ENCODE assay signal across 8 cellular contexts in genomic region chr4:77074961-77075855, GRCh38. TPM values are rescaled to one million over a fixed set of nuclear protein-coding genes. Genes with fewer than 3 reads are reported as not detected.
DNase-seq lines count a peak whose midpoint lies in the region; ATAC-seq and TF ChIP-seq lines count a peak whose summit lies in the region.

No MANE protein-coding gene starts in this region.

- peaks cover 38% of the 10 kb centered on the region for H3K4me1 Mint-ChIP-seq in activated T-helper 1 cell treated with anti-CD3 and anti-CD28 coated beads, Interleukin-12 subunit alpha, Interleukin-12 subunit beta, Interleukin-2, Interleukin-4 antibody, amounts not matched to agents 30 ng/mL and 10 ng/mL and 1 ng/mL, durations not matched to agents 14 hours and 24 hours and 36 hours (ENCODE audit: low read depth)
- H3K4me1 Mint-ChIP-seq in neural progenitor cell, result peaks cover 29% of the 10 kb centered on the region

- peaks cover 8% of the 10 kb centered on the region for H3K36me3 Mint-ChIP-seq in activated T-helper 1 cell treated with anti-CD3 and anti-CD28 coated beads, Interleukin-12 subunit alpha, Interleukin-12 subunit beta, Interleukin-2, Interleukin-4 antibody, amounts not matched to agents 30 ng/mL and 10 ng/mL and 1 ng/mL, durations not matched to agents 14 hours and 24 hours and 36 hours (ENCODE audit: low read depth)
- H3K36me3 Mint-ChIP-seq in neural progenitor cell, result peaks cover 13% of the 10 kb centered on the region

- H3K27ac ChIP-seq in 22Rv1, result peak overlapping the region; percentile 94
- peak overlapping the region; percentile 96 to 100 (median 99) for H3K27ac ChIP-seq in Peyer's patch
- H3K27ac ChIP-seq in neural progenitor cell, result peak overlapping the region; percentile 100
- peak overlapping the region; percentile 99 for H3K27ac ChIP-seq in stomach smooth muscle (ENCODE audit: low read length)

- peak overlapping the region; percentile 99 for H3K9ac ChIP-seq in neural progenitor cell
- H3K9ac ChIP-seq in stomach smooth muscle (ENCODE audit: low read length in 2 of 2), result peak overlapping the region; percentile 99 to 100

- H3K9me3 ChIP-seq in Peyer's patch (no peaks in the 10 kb centered on the region), neural progenitor cell (ENCODE audit: low read depth) (no peaks in the 10 kb centered on the region), stomach smooth muscle (ENCODE audit: control insufficient read depth in 2 of 2, low read length in 2 of 2) (no peaks in the 10 kb centered on the region)

- H3K27me3 ChIP-seq in Peyer's patch (no peaks in the 10 kb centered on the region), neural progenitor cell (no peaks in the 10 kb centered on the region), stomach smooth muscle (ENCODE audit: control insufficient read depth in 1 of 2, insufficient read depth in 2 of 2, low read length in 2 of 2) (no peaks in the 10 kb centered on the region)

- DNase-seq in Peyer's patch, result peak; percentile 79 to 91 (median 85)
- DNase-seq in activated T-helper 1 cell treated with anti-CD3 and anti-CD28 coated beads, Interleukin-12 subunit alpha, Interleukin-12 subunit beta, Interleukin-2, Interleukin-4 antibody, amounts not matched to agents 30 ng/mL and 10 ng/mL and 1 ng/mL, durations not matched to agents 14 hours and 24 hours and 36 hours (ENCODE audit: low spot score), result peak; percentile 74
- DNase-seq in fibroblast of the aortic adventitia (ENCODE audit: low read depth), result peak; percentile 55
- DNase-seq in neural progenitor cell (ENCODE audit: low spot score), result peak; percentile 80

- peaks cover 15% of the 10 kb centered on the region for H3F3A ChIP-seq in neural progenitor cell (ENCODE audit: low read depth)

- peaks cover 49% of the 10 kb centered on the region for H4K20me1 ChIP-seq in neural progenitor cell (ENCODE audit: low read depth)

- H3K27me3 Mint-ChIP-seq in activated T-helper 1 cell treated with anti-CD3 and anti-CD28 coated beads, Interleukin-12 subunit alpha, Interleukin-12 subunit beta, Interleukin-2, Interleukin-4 antibody, amounts not matched to agents 30 ng/mL and 10 ng/mL and 1 ng/mL, durations not matched to agents 14 hours and 24 hours and 36 hours (ENCODE audit: insufficient read depth), result peaks cover 4% of the 10 kb centered on the region
- peaks cover 2% of the 10 kb centered on the region for H3K27me3 Mint-ChIP-seq in neural progenitor cell (ENCODE audit: insufficient read depth, low read depth)

- intact Hi-C loops in activated T-helper 1 cell treated with anti-CD3 and anti-CD28 coated beads, Interleukin-12 subunit alpha, Interleukin-12 subunit beta, Interleukin-2, Interleukin-4 antibody, amounts not matched to agents 30 ng/mL and 10 ng/mL and 1 ng/mL, durations not matched to agents 14 hours and 24 hours and 36 hours (cut with micrococcal nuclease), result loop anchor here (2.0 to 10.0 kb wide), 4 partner anchors 22 to 1352 kb away; no protein-coding TSS in a partner anchor

- ATAC-seq in GM18520 (IDR thresholded peaks at IDR 0.05; ENCODE audit: unreplicated experiment) (peak; percentile 24), HG03103 (IDR thresholded peaks at IDR 0.05; ENCODE audit: low read depth, unreplicated experiment) (peak; percentile 50)

- no peak overlapping the region for H2AFZ ChIP-seq in neural progenitor cell (replicated peaks)

- peak overlapping the region; percentile 96 for H3K4me3 Mint-ChIP-seq in activated T-helper 1 cell treated with anti-CD3 and anti-CD28 coated beads, Interleukin-12 subunit alpha, Interleukin-12 subunit beta, Interleukin-2, Interleukin-4 antibody, amounts not matched to agents 30 ng/mL and 10 ng/mL and 1 ng/mL, durations not matched to agents 14 hours and 24 hours and 36 hours
- peak overlapping the region; percentile 99 for H3K4me3 Mint-ChIP-seq in neural progenitor cell

- H3K79me2 ChIP-seq in neural progenitor cell (ENCODE audit: low read depth), result peaks cover 79% of the 10 kb centered on the region

- peaks cover 0 to 23% (median 3%) of the 10 kb centered on the region in 4 donors for H3K4me1 ChIP-seq in Peyer's patch
- H3K4me1 ChIP-seq in neural progenitor cell, result peaks cover 36% of the 10 kb centered on the region
- peaks cover 4% of the 10 kb centered on the region for H3K4me1 ChIP-seq in stomach smooth muscle (ENCODE audit: control insufficient read depth, insufficient read depth, low read length)

- no peaks in the 10 kb centered on the region for H3K9me3 Mint-ChIP-seq in activated T-helper 1 cell treated with anti-CD3 and anti-CD28 coated beads, Interleukin-12 subunit alpha, Interleukin-12 subunit beta, Interleukin-2, Interleukin-4 antibody, amounts not matched to agents 30 ng/mL and 10 ng/mL and 1 ng/mL, durations not matched to agents 14 hours and 24 hours and 36 hours
- no peaks in the 10 kb centered on the region for H3K9me3 Mint-ChIP-seq in neural progenitor cell

- H3K4me2 ChIP-seq in neural progenitor cell, result peak overlapping the region; percentile 81

- no peak for TF ChIP-seq POLR2A in Peyer's patch (IDR thresholded peaks at IDR 0.05)

- peak overlapping the region; percentile 69 to 95 (median 87) for H3K4me3 ChIP-seq in Peyer's patch
- peak overlapping the region; percentile 83 for H3K4me3 ChIP-seq in fibroblast of the aortic adventitia (ENCODE audit: low read depth, low read length)
- peak overlapping the region; percentile 88 for H3K4me3 ChIP-seq in neural progenitor cell
- H3K4me3 ChIP-seq in stomach smooth muscle (ENCODE audit: low read length in 2 of 2), result peak overlapping the region; percentile 95

- TF ChIP-seq CTCF in 22Rv1 (IDR thresholded peaks at IDR 0.05) (no peak), Peyer's patch (IDR thresholded peaks at IDR 0.05) (no peak), fibroblast of the aortic adventitia (IDR thresholded peaks at IDR 0.05; ENCODE audit: insufficient read depth, low read length) (no peak), neural progenitor cell (IDR thresholded peaks at IDR 0.05) (no peak)

- H3K36me3 ChIP-seq in Peyer's patch, result no peaks in the 10 kb centered on the region
- H3K36me3 ChIP-seq in neural progenitor cell, result peaks cover 7% of the 10 kb centered on the region
- H3K36me3 ChIP-seq in stomach smooth muscle (ENCODE audit: control insufficient read depth in 2 of 2, insufficient read depth in 2 of 2, low read length in 2 of 2), result no peaks in the 10 kb centered on the region

- H3K27ac Mint-ChIP-seq in activated T-helper 1 cell treated with anti-CD3 and anti-CD28 coated beads, Interleukin-12 subunit alpha, Interleukin-12 subunit beta, Interleukin-2, Interleukin-4 antibody, amounts not matched to agents 30 ng/mL and 10 ng/mL and 1 ng/mL, durations not matched to agents 14 hours and 24 hours and 36 hours, result peak overlapping the region; percentile 100
- H3K27ac Mint-ChIP-seq in neural progenitor cell, result peak overlapping the region; percentile 99

RNA-seq across cellular contexts. Expression of gene CCNI, which starts 0.6 kb away (rescaled TPM):
- total RNA-seq in Peyer's patch, result 100 to 1,000 TPM; 132 to 220 (median 176) TPM
- total RNA-seq in activated T-helper 1 cell treated with anti-CD3 and anti-CD28 coated beads, Interleukin-12 subunit alpha, Interleukin-12 subunit beta, Interleukin-2, Interleukin-4 antibody, amounts not matched to agents 30 ng/mL and 10 ng/mL and 1 ng/mL, durations not matched to agents 14 hours and 24 hours and 36 hours, result 236 and 253 TPM in 2 replicates
- 136 and 190 TPM in 2 replicates for total RNA-seq in fibroblast of the aortic adventitia (ENCODE audit: low replicate concordance)
- 425 and 511 TPM in 2 replicates for total RNA-seq in neural progenitor cell (ENCODE audit: low replicate concordance)

Comparison
In these comparisons a context has a peak if more than half of its experiments do, and no peak if none do; other contexts are left out.
1. Peak in every context shown above with its lines: DNase-seq, ATAC-seq, H3K4me3 ChIP-seq and H3K27ac ChIP-seq.